ENCODE assay signal across 14 cellular contexts in genomic region chr7:93923946-93924345, GRCh38. TPM values are rescaled to one million over a fixed set of nuclear protein-coding genes. Genes with fewer than 3 reads are reported as not detected.
DNase-seq lines count a peak whose midpoint lies in the region; ATAC-seq and TF ChIP-seq lines count a peak whose summit lies in the region.
"Had no signal": no experiment of that assay in that cellular context is flagged by ENCODE, and none has a peak within 500 bp of the region (broad histone marks: within the 10 kb centered on the region; RNA-seq: fewer than 3 reads in every experiment).

No MANE protein-coding gene starts in this region.

- in situ Hi-C loops in gastrocnemius medialis (cut with MboI; ENCODE audit: low sequenced_read_pairs in 4 of 4): no loop called here

- H3K4me3 ChIP-seq in AG10803 (ENCODE audit: low read length): peak overlapping the region; percentile 76
- H3K4me3 ChIP-seq in SK-N-MC: peak overlapping the region; percentile 80
- peak overlapping the region; percentile 69 to 74 for H3K4me3 ChIP-seq in gastroesophageal sphincter
- peak overlapping the region; percentile 58 to 68 (median 63) for H3K4me3 ChIP-seq in gastrocnemius medialis

- TF ChIP-seq POLR2A in gastroesophageal sphincter (IDR thresholded peaks at IDR 0.05) (no peak), gastrocnemius medialis (IDR thresholded peaks at IDR 0.05) (no peak)

- TF ChIP-seq CTCF in AG10803 (conservative IDR thresholded peaks at IDR 0.05; ENCODE audit: low read length): no peak
- no peak for TF ChIP-seq CTCF in gastroesophageal sphincter (IDR thresholded peaks at IDR 0.05)
- no peak for TF ChIP-seq CTCF in gastrocnemius medialis (IDR thresholded peaks at IDR 0.05 in 4 of 5, conservative IDR thresholded peaks at IDR 0.05 in 1 of 5)

- H3K27ac Mint-ChIP-seq in activated CD4-positive, alpha-beta T cell treated with anti-CD3 and anti-CD28 coated beads for 36 hours: no peak overlapping the region
- H3K27ac Mint-ChIP-seq in stimulated activated naive CD8-positive, alpha-beta T cell treated with anti-CD3 and anti-CD28 coated beads, Interleukin-15, amount 100 ng/mL, for 72 hours: no peak overlapping the region
- H3K27ac Mint-ChIP-seq: CD4-positive, alpha-beta T cell; dendritic cell treated with granulocyte-macrophage colony-stimulating factor and Interleukin-4, amounts not matched to agents 40 ng/mL and 50 ng/mL, for 4 days had no signal

- POLR2A ChIA-PET in activated CD4-positive, alpha-beta T cell treated with anti-CD3 and anti-CD28 coated beads for 36 hours (lab: Charles Lee): no interaction called here

- peaks cover 32% of the 10 kb centered on the region for H3K27me3 Mint-ChIP-seq in activated CD4-positive, alpha-beta T cell treated with anti-CD3 and anti-CD28 coated beads for 36 hours
- H3K27me3 Mint-ChIP-seq in stimulated activated naive CD8-positive, alpha-beta T cell treated with anti-CD3 and anti-CD28 coated beads, Interleukin-15, amount 100 ng/mL, for 72 hours: peaks cover 56% of the 10 kb centered on the region

- intact Hi-C loops in gastrocnemius medialis (cut with DNase I; ENCODE audit: low total_unique reads): loop anchor here (2.0 to 10.0 kb wide), 2 partner anchors 81 to 371 kb away; partner anchors contain the start of gene BET1
- intact Hi-C loops in activated CD4-positive, alpha-beta T cell treated with anti-CD3 and anti-CD28 coated beads for 36 hours (cut with DNase I, micrococcal nuclease): no loop called here

- H3K9me3 ChIP-seq in SK-N-MC (ENCODE audit: low read depth, low read length): no peaks in the 10 kb centered on the region
- H3K9me3 ChIP-seq in gastroesophageal sphincter: no peaks in the 10 kb centered on the region
- no peaks in the 10 kb centered on the region for H3K9me3 ChIP-seq in gastrocnemius medialis

- DNase-seq in AG10803 (ENCODE audit: low read depth) (peak; percentile 44), SK-N-MC (ENCODE audit: low read depth, low spot score) (no peak), gastrocnemius medialis (no peak)
- no peak for DNase-seq in activated CD4-positive, alpha-beta T cell treated with anti-CD3 and anti-CD28 coated beads for 36 hours
- DNase-seq in stimulated activated naive CD8-positive, alpha-beta T cell treated with anti-CD3 and anti-CD28 coated beads, Interleukin-15, amount 100 ng/mL, for 72 hours: no peak
- DNase-seq: activated effector memory CD4-positive, alpha-beta T cell treated with anti-CD3 and anti-CD28 coated beads, Interleukin-2, amount 50 U/mL, for 16 hours; CD4-positive, alpha-beta T cell; NCI-H446 had no signal

- no peaks in the 10 kb centered on the region for H3K36me3 Mint-ChIP-seq in activated CD4-positive, alpha-beta T cell treated with anti-CD3 and anti-CD28 coated beads for 36 hours (ENCODE audit: low read depth)

- peaks cover 7% of the 10 kb centered on the region; the same call in 1 of the 2 replicates for H3K36me3 ChIP-seq in SK-N-MC (ENCODE audit: insufficient read depth, low read length)
- peaks cover 0 to 9% of the 10 kb centered on the region in 2 donors for H3K36me3 ChIP-seq in gastroesophageal sphincter
- no peaks in the 10 kb centered on the region for H3K36me3 ChIP-seq in gastrocnemius medialis

- no peak overlapping the region for H3K9ac ChIP-seq in SK-N-MC (ENCODE audit: insufficient read length)

- no peaks in the 10 kb centered on the region for H3K4me1 Mint-ChIP-seq in activated CD4-positive, alpha-beta T cell treated with anti-CD3 and anti-CD28 coated beads for 36 hours
- H3K4me1 Mint-ChIP-seq in stimulated activated naive CD8-positive, alpha-beta T cell treated with anti-CD3 and anti-CD28 coated beads, Interleukin-15, amount 100 ng/mL, for 72 hours: no peaks in the 10 kb centered on the region

- H3K4me1 ChIP-seq in gastroesophageal sphincter (peaks cover 0 to 68% (median 0%) of the 10 kb centered on the region in 3 donors), gastrocnemius medialis (peaks cover 8 to 19% of the 10 kb centered on the region in 2 donors)

- no peak overlapping the region for H3K4me3 Mint-ChIP-seq in activated CD4-positive, alpha-beta T cell treated with anti-CD3 and anti-CD28 coated beads for 36 hours
- no peak overlapping the region for H3K4me3 Mint-ChIP-seq in stimulated activated naive CD8-positive, alpha-beta T cell treated with anti-CD3 and anti-CD28 coated beads, Interleukin-15, amount 100 ng/mL, for 72 hours
- H3K4me3 Mint-ChIP-seq: CD4-positive, alpha-beta T cell; dendritic cell treated with granulocyte-macrophage colony-stimulating factor and Interleukin-4, amounts not matched to agents 40 ng/mL and 50 ng/mL, for 4 days had no signal

- no peaks in the 10 kb centered on the region for H3K27me3 ChIP-seq in gastroesophageal sphincter
- peaks cover 3 to 19% (median 10%) of the 10 kb centered on the region in 3 donors for H3K27me3 ChIP-seq in gastrocnemius medialis

- TF ChIP-seq EP300 in gastroesophageal sphincter (IDR thresholded peaks at IDR 0.05): no peak

- ATAC-seq in gastroesophageal sphincter: no peak
- ATAC-seq in gastrocnemius medialis: no peak
- ATAC-seq in HG02852 (IDR thresholded peaks at IDR 0.05; ENCODE audit: unreplicated experiment): no peak
- no peak for ATAC-seq in activated CD4-positive, alpha-beta T cell treated with anti-CD3 and anti-CD28 coated beads for 36 hours
- ATAC-seq in GM21825 (IDR thresholded peaks at IDR 0.05; ENCODE audit: unreplicated experiment): no peak
- ATAC-seq in stimulated activated naive CD8-positive, alpha-beta T cell treated with anti-CD3 and anti-CD28 coated beads, Interleukin-15, amount 100 ng/mL, for 72 hours: no peak
- ATAC-seq: activated CD4-positive, CD25-positive, alpha-beta regulatory T cell treated with anti-CD3 and anti-CD28 coated beads, Interleukin-2, amount 50 U/mL, for 24 hours had no signal

- H3K9me3 Mint-ChIP-seq in activated CD4-positive, alpha-beta T cell treated with anti-CD3 and anti-CD28 coated beads for 36 hours (ENCODE audit: low read depth): no peaks in the 10 kb centered on the region
- no peaks in the 10 kb centered on the region for H3K9me3 Mint-ChIP-seq in stimulated activated naive CD8-positive, alpha-beta T cell treated with anti-CD3 and anti-CD28 coated beads, Interleukin-15, amount 100 ng/mL, for 72 hours
- H3K9me3 Mint-ChIP-seq: CD4-positive, alpha-beta T cell; dendritic cell treated with granulocyte-macrophage colony-stimulating factor and Interleukin-4, amounts not matched to agents 40 ng/mL and 50 ng/mL, for 4 days had no signal

- H3K27ac ChIP-seq in SK-N-MC (0 out of 2 replicates have a peak overlapping the region, but pooled peaks have one; percentile 23), gastroesophageal sphincter (peak overlapping the region; percentile 45 to 92 (median 70)), gastrocnemius medialis (peak overlapping the region; percentile 76 to 85 (median 82))

- CTCF ChIA-PET in activated CD4-positive, alpha-beta T cell treated with anti-CD3 and anti-CD28 coated beads for 36 hours (lab: Charles Lee): no interaction called here

- 10 to 13% methylated on average over 1 of the region's 1 CpG for WGBS in gastroesophageal sphincter (ENCODE audit: low coverage in 1 of 2), 2 donors

RNA-seq across cellular contexts. Expression of gene GNG11, which starts 2.4 kb away (rescaled TPM):
- total RNA-seq in gastroesophageal sphincter: 10 to 100 TPM; 14.2 to 36.5 (median 26.1) TPM
- 10 to 100 TPM in 1 of 4 donors, 1 to 10 TPM in 3; 4.6 to 11.4 (median 6.9) TPM for total RNA-seq in gastrocnemius medialis
- total RNA-seq in activated CD4-positive, alpha-beta T cell treated with anti-CD3 and anti-CD28 coated beads for 36 hours: not detected
- total RNA-seq: CD4-positive, alpha-beta T cell had no signal

RNA-seq across cellular contexts. Expression of gene GNGT1, which starts 17.6 kb away (rescaled TPM):
- not detected for total RNA-seq in gastroesophageal sphincter
- not detected for total RNA-seq in gastrocnemius medialis
- not detected for total RNA-seq in activated CD4-positive, alpha-beta T cell treated with anti-CD3 and anti-CD28 coated beads for 36 hours
- total RNA-seq: CD4-positive, alpha-beta T cell; posterior vena cava had no signal

RNA-seq across cellular contexts. Expression of gene TFPI2, which starts 33.4 kb away (rescaled TPM):
- 10 to 100 TPM in 1 of 4 donors, 1 to 10 TPM in 2, under 1 TPM in 1; 0.85 to 40.1 (median 5.6) TPM for total RNA-seq in gastroesophageal sphincter
- 1 to 10 TPM in 3 of 4 donors, not detected in 1; 1.3 to 3.7 (median 1.5) TPM for total RNA-seq in gastrocnemius medialis
- total RNA-seq in activated CD4-positive, alpha-beta T cell treated with anti-CD3 and anti-CD28 coated beads for 36 hours: not detected
- total RNA-seq: CD4-positive, alpha-beta T cell had no signal

Comparison
In these comparisons a context has a peak if more than half of its experiments do, and no peak if none do; other contexts are left out.
1. H3K27ac ChIP-seq: peak in every context shown above with its lines; median percentile 82 in gastrocnemius medialis; 70 in gastroesophageal sphincter; 23 in SK-N-MC.
2. RNA of gene GNG11, which starts 2.4 kb away (total RNA-seq): 14.2 to 36.5 TPM in gastroesophageal sphincter and 4.6 to 11.4 TPM in gastrocnemius medialis; not detected in activated CD4-positive, alpha-beta T cell treated with anti-CD3 and anti-CD28 coated beads for 36 hours; every median in the first group is over 4 times any median in the second.
3. Peak in every context shown above with its lines, with median percentiles within 50 percentile points of each other: H3K4me3 ChIP-seq.